8 cellular contexts compared by ENCODE assay signal in genomic region chr14:96962337-96962736, GRCh38.
A peak's percentile ranks its signal among the peaks of the same experiment; 100 is the strongest.
DNase-seq lines count a peak whose midpoint lies in the region; ATAC-seq, FAIRE-seq and TF ChIP-seq lines count a peak whose summit lies in the region.

No MANE protein-coding gene starts in this region.

- ATAC-seq in CD8-positive, alpha-beta T cell, result peak; percentile 75
- ATAC-seq in GM21786 (IDR thresholded peaks at IDR 0.05; ENCODE audit: unreplicated experiment) (peak; percentile 48), HepG2 (no peak), HG03469 (IDR thresholded peaks at IDR 0.05; ENCODE audit: unreplicated experiment) (no peak)

- POLR2A ChIA-PET in CD8-positive, alpha-beta T cell (lab: Charles Lee), result interaction anchor here (0.7 to 1.9 kb wide), 4 partner anchors 9 to 17 kb away, joined by 3 to 11 read pairs (median 4); no protein-coding TSS in a partner anchor
- POLR2A ChIA-PET in HepG2 (lab: Yijun Ruan, JAX), result no interaction called here

- intact Hi-C loops in CD8-positive, alpha-beta T cell (cut with DNase I, micrococcal nuclease), result no loop called here
- intact Hi-C loops in HepG2 (cut with micrococcal nuclease; ENCODE audit: unreplicated experiment) (no loop called here), thyroid gland (cut with DNase I) (no loop called here)

- H3K27ac Mint-ChIP-seq in CD8-positive, alpha-beta T cell, result peak overlapping the region; percentile 96
- peak overlapping the region; percentile 84 for H3K27ac Mint-ChIP-seq in T-helper 2 cell treated with Interferon-gamma antibody and Interleukin-4, amounts not matched to agents 5 μg/mL and 100 μg/mL, for 36 hours

- no peak overlapping the region for H3K4me2 ChIP-seq in HepG2 (ENCODE audit: low read depth, low read length)

- 6% methylated on average over 2 of the region's 2 CpGs for WGBS in HepG2 (ENCODE audit: low lambda C conversion rate)
- WGBS in thyroid gland, 2 donors, result 59 to 62% methylated on average over 2 of the region's 2 CpGs

- H2AFZ ChIP-seq in HepG2 (ENCODE audit: low read length), result no peak overlapping the region

- H3K9me3 Mint-ChIP-seq in CD8-positive, alpha-beta T cell, result peaks cover 14% of the 10 kb centered on the region
- peaks cover 36% of the 10 kb centered on the region for H3K9me3 Mint-ChIP-seq in T-helper 2 cell treated with Interferon-gamma antibody and Interleukin-4, amounts not matched to agents 5 μg/mL and 100 μg/mL, for 36 hours

- H3K4me1 Mint-ChIP-seq in CD8-positive, alpha-beta T cell (ENCODE audit: low read depth), result peaks cover 61% of the 10 kb centered on the region
- H3K4me1 Mint-ChIP-seq in T-helper 2 cell treated with Interferon-gamma antibody and Interleukin-4, amounts not matched to agents 5 μg/mL and 100 μg/mL, for 36 hours (ENCODE audit: low read depth), result peaks cover 8% of the 10 kb centered on the region

- peak overlapping the region; percentile 16 for H3K4me3 ChIP-seq in CD8-positive, alpha-beta T cell (ENCODE audit: low read depth, low read length)
- no peak overlapping the region for H3K4me3 ChIP-seq in HepG2 (replicated peaks in 1 of 3; ENCODE audit: insufficient read depth in 1 of 3, low read depth in 2 of 3, low read length in 3 of 3)
- H3K4me3 ChIP-seq in thyroid gland (replicated peaks in 1 of 3), result no peak overlapping the region

- no peaks in the 10 kb centered on the region for H3K36me3 ChIP-seq in CD8-positive, alpha-beta T cell (ENCODE audit: insufficient read depth, low read length)
- H3K36me3 ChIP-seq in HepG2 (replicated peaks in 1 of 2; ENCODE audit: control insufficient read depth in 1 of 2, insufficient read depth in 2 of 2, low read length in 2 of 2) (no peaks in the 10 kb centered on the region), thyroid gland (no peaks in the 10 kb centered on the region)

- no peak for TF ChIP-seq CTCF in CD8-positive, alpha-beta T cell (IDR thresholded peaks at IDR 0.05)
- TF ChIP-seq CTCF in HepG2 (CRISPR knock-in tag; IDR thresholded peaks at IDR 0.05) (no peak), thyroid gland (IDR thresholded peaks at IDR 0.05) (no peak)

- CTCF ChIA-PET in CD8-positive, alpha-beta T cell (lab: Charles Lee), result interaction anchor here (0.9 to 1.4 kb wide), 4 partner anchors 9 to 50 kb away, joined by 3 to 4 read pairs (median 4); no protein-coding TSS in a partner anchor
- CTCF ChIA-PET in HepG2 (lab: Yijun Ruan, JAX; ENCODE audit: low intra/inter-chr PET ratio, low total read pairs), result no interaction called here

- no TSS peak for BruUV-seq in HepG2 (replicated peaks; lab: Mats Ljungman, UMichigan)

- H3K36me3 Mint-ChIP-seq in CD8-positive, alpha-beta T cell, result peaks cover 22% of the 10 kb centered on the region
- H3K36me3 Mint-ChIP-seq in T-helper 2 cell treated with Interferon-gamma antibody and Interleukin-4, amounts not matched to agents 5 μg/mL and 100 μg/mL, for 36 hours (ENCODE audit: low read depth), result peaks cover 22% of the 10 kb centered on the region

- no peaks in the 10 kb centered on the region for H3K27me3 ChIP-seq in CD8-positive, alpha-beta T cell (ENCODE audit: insufficient read depth, low read length)
- H3K27me3 ChIP-seq in HepG2 (ENCODE audit: control insufficient read depth in 1 of 2, insufficient read depth in 2 of 2, low read length in 2 of 2) (no peaks in the 10 kb centered on the region), thyroid gland (no peaks in the 10 kb centered on the region)

- no peaks in the 10 kb centered on the region for H3K27me3 Mint-ChIP-seq in CD8-positive, alpha-beta T cell (ENCODE audit: low read depth)
- no peaks in the 10 kb centered on the region for H3K27me3 Mint-ChIP-seq in T-helper 2 cell treated with Interferon-gamma antibody and Interleukin-4, amounts not matched to agents 5 μg/mL and 100 μg/mL, for 36 hours (ENCODE audit: low read depth)

- TF ChIP-seq RAD21 in HepG2 (CRISPR knock-in tag; IDR thresholded peaks at IDR 0.05), result no peak

- peak overlapping the region; percentile 29 for H3K27ac ChIP-seq in CD8-positive, alpha-beta T cell (ENCODE audit: low read depth, low read length)
- no peak overlapping the region for H3K27ac ChIP-seq in HepG2 (ENCODE audit: extremely low read length, insufficient read depth, low read length)
- H3K27ac ChIP-seq in thyroid gland, result no peak overlapping the region

- peaks cover 64% of the 10 kb centered on the region for H3K4me1 ChIP-seq in CD8-positive, alpha-beta T cell (ENCODE audit: insufficient read depth, low read length)
- H3K4me1 ChIP-seq in HepG2 (ENCODE audit: insufficient read depth, low read length) (no peaks in the 10 kb centered on the region), thyroid gland (no peaks in the 10 kb centered on the region)

- FAIRE-seq in HepG2 (lab: Jason Lieb, UNC) (no peak), HTR-8/SVneo (lab: Jason Lieb, UNC) (no peak)

- TF ChIP-seq POLR2A in HepG2 (IDR thresholded peaks at IDR 0.05; ENCODE audit: insufficient read depth in 1 of 2, low read depth in 2 of 2, low read length in 2 of 2) (no peak), thyroid gland (IDR thresholded peaks at IDR 0.05) (no peak)

- H4K20me1 ChIP-seq in HepG2 (ENCODE audit: insufficient read depth, low read length), result no peaks in the 10 kb centered on the region

- no peaks in the 10 kb centered on the region for H3K79me2 ChIP-seq in HepG2 (ENCODE audit: insufficient read depth, low read length)

- no peak overlapping the region for H3K9ac ChIP-seq in HepG2 (ENCODE audit: insufficient read depth, low read depth, low read length)

- DNase-seq in CD8-positive, alpha-beta T cell, result peak in 5 of 7 experiments; percentile 13 to 75 (median 21)
- DNase-seq in T-helper 2 cell treated with Interferon-gamma antibody and Interleukin-4, amounts not matched to agents 5 μg/mL and 100 μg/mL, for 36 hours (ENCODE audit: low spot score), result no peak
- no peak for DNase-seq in HepG2 (ENCODE audit: low spot score)
- DNase-seq in NCI-H748 (lab: John Stamatoyannopoulos, UW; ENCODE audit: unreplicated experiment), result no peak
- no peak for DNase-seq in HTR-8/SVneo (ENCODE audit: insufficient read length, low spot score)
- DNase-seq in thyroid gland, result no peak

- no peak for TF ChIP-seq EP300 in HepG2 (IDR thresholded peaks at IDR 0.05; ENCODE audit: low read depth in 2 of 2, low read length in 2 of 2)
- no peak for TF ChIP-seq EP300 in HepG2 (CRISPR knock-in tag; IDR thresholded peaks at IDR 0.05; ENCODE audit: borderline replicate concordance)

- H3K9me3 ChIP-seq in CD8-positive, alpha-beta T cell (ENCODE audit: low read length), result no peaks in the 10 kb centered on the region
- H3K9me3 ChIP-seq in HepG2 (ENCODE audit: low read length) (no peaks in the 10 kb centered on the region), thyroid gland (no peaks in the 10 kb centered on the region)

- in situ Hi-C loops in HepG2 (cut with HindIII; ENCODE audit: extremely low pct_ligation_motif_present, low pct_unique_long_range_greater_than_20kb), result no loop called here

- peak overlapping the region; percentile 64 for H3K4me3 Mint-ChIP-seq in CD8-positive, alpha-beta T cell
- peak overlapping the region; percentile 22 for H3K4me3 Mint-ChIP-seq in T-helper 2 cell treated with Interferon-gamma antibody and Interleukin-4, amounts not matched to agents 5 μg/mL and 100 μg/mL, for 36 hours

TF ChIP-seq in HepG2, 621 proteins besides CTCF, POLR2A, EP300 and RAD21:
- TF ChIP-seq GABPA (IDR thresholded peaks at IDR 0.05; ENCODE audit: low read depth, low read length) (no peak), GABPA (CRISPR knock-in tag; IDR thresholded peaks at IDR 0.05; ENCODE audit: low read depth) (peak; percentile 71), ATF7-NPFF (CRISPR knock-in tag; IDR thresholded peaks at IDR 0.05; ENCODE audit: low read depth) (no peak)

Comparison
In these comparisons a context has a peak if more than half of its experiments do, and no peak if none do; other contexts are left out.
1. ATAC-seq: peak in CD8-positive, alpha-beta T cell (single experiment) and GM21786 (single experiment); none in HepG2 (single experiment) and HG03469 (single experiment).
2. DNase-seq: peak in CD8-positive, alpha-beta T cell (5 of 7); none in T-helper 2 cell treated with Interferon-gamma antibody and Interleukin-4, amounts not matched to agents 5 μg/mL and 100 μg/mL, for 36 hours (single experiment), HepG2 (single experiment), NCI-H748 (single experiment), HTR-8/SVneo (single experiment) and thyroid gland (0 of 2).